ENCODE assay signal across 11 cellular contexts in genomic region chr2:43131890-43132522, GRCh38.
DNase-seq lines count a peak whose midpoint lies in the region; ATAC-seq, FAIRE-seq and TF ChIP-seq lines count a peak whose summit lies in the region.
"Had no signal": no experiment of that assay in that cellular context is flagged by ENCODE, and none has a peak within 500 bp of the region (broad histone marks: within the 10 kb centered on the region; RNA-seq: fewer than 3 reads in every experiment).

No MANE protein-coding gene starts in this region.

- dilution Hi-C loops in keratinocyte (cut with MboI; ENCODE audit: extremely low pct_ligation_motif_present, low sequenced_read_pairs), result no loop called here

- H3K4me1 Mint-ChIP-seq in activated CD4-positive, alpha-beta T cell treated with anti-CD3 and anti-CD28 coated beads for 36 hours, result peaks cover 95% of the 10 kb centered on the region
- H3K4me1 Mint-ChIP-seq in activated B cell treated with CpG ODN at 0.5 μM for 24 hours, result peaks cover 96% of the 10 kb centered on the region

- intact Hi-C loops in activated CD4-positive, alpha-beta T cell treated with anti-CD3 and anti-CD28 coated beads for 36 hours (cut with DNase I, micrococcal nuclease), result loop anchor here (1.0 to 10.0 kb wide), 13 partner anchors 27 to 465 kb away; partner anchors contain the start of gene THADA (in 2 of the 2)
- intact Hi-C loops in activated B cell treated with CpG ODN at 0.5 μM for 24 hours (cut with micrococcal nuclease), result loop anchor here (1.0 to 10.0 kb wide), 11 partner anchors 25 to 352 kb away; no protein-coding TSS in a partner anchor

- H3K9me3 ChIP-seq in keratinocyte (ENCODE audit: control insufficient read depth, low read depth, low read length), result no peaks in the 10 kb centered on the region
- no peaks in the 10 kb centered on the region for H3K9me3 ChIP-seq in subcutaneous abdominal adipose tissue (ENCODE audit: control insufficient read depth in 5 of 5, low read length in 5 of 5)
- H3K9me3 ChIP-seq: HAP-1 had no signal

- no peaks in the 10 kb centered on the region for H3K9me3 Mint-ChIP-seq in activated CD4-positive, alpha-beta T cell treated with anti-CD3 and anti-CD28 coated beads for 36 hours (ENCODE audit: low read depth)
- no peaks in the 10 kb centered on the region for H3K9me3 Mint-ChIP-seq in activated B cell treated with CpG ODN at 0.5 μM for 24 hours

- CTCF ChIA-PET in activated CD4-positive, alpha-beta T cell treated with anti-CD3 and anti-CD28 coated beads for 36 hours (lab: Charles Lee), result interaction anchor here (0.6 to 16.9 kb wide), 9 partner anchors 8 to 96 kb away, joined by 3 to 239 read pairs (median 4); partner anchors contain the start of gene ZFP36L2
- CTCF ChIA-PET in activated B cell treated with CpG ODN at 0.5 μM for 24 hours (lab: Charles Lee), result interaction anchor here (1.0 to 14.4 kb wide), 7 partner anchors 9 to 352 kb away, joined by 3 to 336 read pairs (median 4); partner anchors contain the start of gene ZFP36L2

- peak overlapping the region; percentile 91 for H3K9ac ChIP-seq in keratinocyte (ENCODE audit: control insufficient read depth, extremely low read depth, insufficient read depth, low read length)
- H3K9ac ChIP-seq in subcutaneous abdominal adipose tissue (ENCODE audit: low read length in 5 of 5), result no peak overlapping the region

- POLR2A ChIA-PET in activated CD4-positive, alpha-beta T cell treated with anti-CD3 and anti-CD28 coated beads for 36 hours (lab: Charles Lee), result interaction anchor here (1.5 to 1.9 kb wide), 2 partner anchors 93 to 98 kb away, joined by 4 read pairs; no protein-coding TSS in a partner anchor
- POLR2A ChIA-PET in activated B cell treated with CpG ODN at 0.5 μM for 24 hours (lab: Charles Lee), result interaction anchor here (0.9 to 13.4 kb wide), 10 partner anchors 20 to 352 kb away, joined by 3 to 561 read pairs (median 8); partner anchors contain the start of gene ZFP36L2

- no peak for ATAC-seq in activated CD4-positive, alpha-beta T cell treated with anti-CD3 and anti-CD28 coated beads for 36 hours
- no peak for ATAC-seq in activated B cell treated with CpG ODN at 0.5 μM for 24 hours (ENCODE audit: low read depth)
- ATAC-seq in GM19397 (IDR thresholded peaks at IDR 0.05; ENCODE audit: unreplicated experiment), result no peak

- H3K36me3 Mint-ChIP-seq in activated CD4-positive, alpha-beta T cell treated with anti-CD3 and anti-CD28 coated beads for 36 hours (ENCODE audit: low read depth), result peaks cover 9% of the 10 kb centered on the region
- no peaks in the 10 kb centered on the region for H3K36me3 Mint-ChIP-seq in activated B cell treated with CpG ODN at 0.5 μM for 24 hours (ENCODE audit: low read depth)

- H3K27me3 Mint-ChIP-seq in activated CD4-positive, alpha-beta T cell treated with anti-CD3 and anti-CD28 coated beads for 36 hours, result no peaks in the 10 kb centered on the region
- no peaks in the 10 kb centered on the region for H3K27me3 Mint-ChIP-seq in activated B cell treated with CpG ODN at 0.5 μM for 24 hours

- TF ChIP-seq CTCF in activated B cell treated with CpG ODN at 0.5 μM for 24 hours (IDR thresholded peaks at IDR 0.05) (no peak), keratinocyte (optimal IDR thresholded peaks at IDR 0.05 in 1 of 3, IDR thresholded peaks at IDR 0.05 in 1 of 3, conservative IDR thresholded peaks at IDR 0.05 in 1 of 3; ENCODE audit: extremely low read depth in 1 of 3, insufficient read depth in 2 of 3, low read length in 3 of 3) (no peak)

- peak overlapping the region; percentile 82 for H3K4me2 ChIP-seq in keratinocyte (ENCODE audit: control insufficient read depth, extremely low read depth, insufficient read depth, low read depth, low read length)

- no peak for FAIRE-seq in keratinocyte (lab: Jason Lieb, UNC)
- FAIRE-seq: endometrium had no signal

- H3K4me3 ChIP-seq in keratinocyte (ENCODE audit: control insufficient read depth in 2 of 3, extremely low read depth in 1 of 3, insufficient read depth in 2 of 3, low read depth in 1 of 3, low read length in 3 of 3), result no peak overlapping the region
- no peak overlapping the region for H3K4me3 ChIP-seq in subcutaneous abdominal adipose tissue (ENCODE audit: low read depth in 1 of 5, low read length in 5 of 5)
- H3K4me3 ChIP-seq: HAP-1, lung had no signal

- H3K27me3 ChIP-seq in keratinocyte (ENCODE audit: control insufficient read depth, extremely low read depth, insufficient read depth, low read length) (no peaks in the 10 kb centered on the region), subcutaneous abdominal adipose tissue (ENCODE audit: control insufficient read depth in 5 of 5, insufficient read depth in 4 of 5, low read length in 5 of 5) (no peaks in the 10 kb centered on the region)

- H3K9me1 ChIP-seq in keratinocyte (ENCODE audit: control insufficient read depth, extremely low read depth, insufficient read depth, low read length), result no peaks in the 10 kb centered on the region

- H3K4me3 Mint-ChIP-seq in activated CD4-positive, alpha-beta T cell treated with anti-CD3 and anti-CD28 coated beads for 36 hours, result peak overlapping the region; percentile 6
- H3K4me3 Mint-ChIP-seq in activated B cell treated with CpG ODN at 0.5 μM for 24 hours, result peak overlapping the region; percentile 8

- peak; percentile 39 for DNase-seq in activated CD4-positive, alpha-beta T cell treated with anti-CD3 and anti-CD28 coated beads for 36 hours
- no peak for DNase-seq in activated CD4-positive, alpha-beta T cell treated with anti-CD3 and anti-CD28 coated beads, Interleukin-2, amount 50 U/mL, for 1 hour
- DNase-seq in activated B cell treated with CpG ODN at 0.5 μM for 24 hours (no peak), keratinocyte (ENCODE audit: low read depth, low spot score) (peak; percentile 70), occipital lobe (lab: John Stamatoyannopoulos, UW) (no peak), NCI-H2107 treated with DMSO at 0.1 percent for 48 hours (lab: John Stamatoyannopoulos, UW; ENCODE audit: unreplicated experiment) (no peak)

- H3K36me3 ChIP-seq in keratinocyte (ENCODE audit: control insufficient read depth in 2 of 2, extremely low read depth in 1 of 2, insufficient read depth in 2 of 2, low read length in 2 of 2) (no peaks in the 10 kb centered on the region), subcutaneous abdominal adipose tissue (ENCODE audit: control insufficient read depth in 5 of 5, insufficient read depth in 5 of 5, low read length in 5 of 5) (no peaks in the 10 kb centered on the region)
- H3K36me3 ChIP-seq: HAP-1 had no signal

- H3K27ac ChIP-seq in keratinocyte (ENCODE audit: control insufficient read depth, insufficient read depth, low read length), result peak overlapping the region; percentile 100
- peak overlapping the region; percentile 58 for H3K27ac ChIP-seq in subcutaneous abdominal adipose tissue (ENCODE audit: low read depth, low read length)

- peaks cover 39% of the 10 kb centered on the region for H3K4me1 ChIP-seq in keratinocyte (ENCODE audit: control insufficient read depth, extremely low read depth, insufficient read depth, low read length)
- peaks cover 18 to 85% (median 76%) of the 10 kb centered on the region in 5 donors for H3K4me1 ChIP-seq in subcutaneous abdominal adipose tissue (ENCODE audit: control insufficient read depth in 5 of 5, insufficient read depth in 5 of 5, low read length in 5 of 5)
- H3K4me1 ChIP-seq: HAP-1 had no signal

- H4K20me1 ChIP-seq in keratinocyte (ENCODE audit: control insufficient read depth, extremely low read depth, insufficient read depth, low read length), result no peaks in the 10 kb centered on the region

- H3K27ac Mint-ChIP-seq in activated CD4-positive, alpha-beta T cell treated with anti-CD3 and anti-CD28 coated beads for 36 hours, result peak overlapping the region; percentile 86
- H3K27ac Mint-ChIP-seq in activated B cell treated with CpG ODN at 0.5 μM for 24 hours, result peak overlapping the region; percentile 92

- H2AFZ ChIP-seq in keratinocyte (ENCODE audit: control insufficient read depth, low read length), result no peak overlapping the region

- no peaks in the 10 kb centered on the region for H3K79me2 ChIP-seq in keratinocyte (ENCODE audit: control insufficient read depth, insufficient read depth, low read length)

Comparison
In these comparisons a context has a peak if more than half of its experiments do, and no peak if none do; other contexts are left out.
1. DNase-seq: peak in activated CD4-positive, alpha-beta T cell treated with anti-CD3 and anti-CD28 coated beads for 36 hours (single experiment) and keratinocyte (single experiment); none in activated CD4-positive, alpha-beta T cell treated with anti-CD3 and anti-CD28 coated beads, Interleukin-2, amount 50 U/mL, for 1 hour (single experiment), activated B cell treated with CpG ODN at 0.5 μM for 24 hours (single experiment), occipital lobe (single experiment) and NCI-H2107 treated with DMSO at 0.1 percent for 48 hours (single experiment).